In the genomic region with DNA sequence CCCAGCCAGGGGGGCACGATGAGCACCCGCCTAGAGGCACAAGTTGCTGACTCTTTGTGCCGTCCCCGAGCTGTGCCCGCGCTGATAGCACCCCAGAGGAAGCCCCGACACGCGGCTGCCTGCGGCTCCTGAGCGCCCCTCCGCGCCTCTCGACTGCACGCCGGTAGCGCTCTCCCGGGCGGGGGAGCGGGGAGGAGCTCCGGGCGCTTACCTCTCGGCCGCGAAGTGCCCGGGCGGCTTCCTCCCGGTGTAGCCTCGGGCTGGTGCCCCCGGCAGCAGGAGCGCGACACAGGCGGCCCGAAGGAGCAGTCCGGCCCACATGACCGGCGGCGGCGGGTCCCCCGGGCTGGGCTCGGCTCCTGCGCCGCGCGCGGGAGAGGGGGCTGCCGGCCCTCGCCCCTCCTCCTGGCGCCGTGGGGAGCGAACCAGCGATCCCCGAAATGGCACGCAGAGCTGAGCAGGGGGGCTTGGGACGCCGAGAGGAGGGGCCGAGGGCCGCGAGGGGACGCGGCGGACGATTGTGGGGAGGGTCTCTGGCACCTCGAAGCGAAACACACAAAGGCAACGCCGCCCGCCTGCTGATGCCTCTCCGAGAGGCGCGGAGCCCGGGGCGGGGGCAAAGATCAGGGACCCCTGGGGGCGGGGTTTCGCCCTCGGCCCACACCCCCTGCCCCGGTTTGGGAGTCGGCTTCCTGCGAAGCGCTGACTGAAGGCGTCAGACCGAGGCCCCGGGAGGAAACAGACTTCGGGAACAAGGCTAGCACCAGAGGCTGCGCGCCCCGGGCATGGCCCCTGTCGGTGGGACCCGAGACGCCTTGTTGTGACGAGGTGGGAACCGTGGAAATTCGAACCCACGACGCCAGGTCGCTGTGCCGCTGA, we compare ENCODE assay signal across 8 cellular contexts. TPM values are rescaled to one million over a fixed set of nuclear protein-coding genes. Genes with fewer than 3 reads are reported as not detected.
A peak's percentile ranks its signal among the peaks of the same experiment; 100 is the strongest.
DNase-seq lines count a peak whose midpoint lies in the region; ATAC-seq and TF ChIP-seq lines count a peak whose summit lies in the region.

A gene with protein sequence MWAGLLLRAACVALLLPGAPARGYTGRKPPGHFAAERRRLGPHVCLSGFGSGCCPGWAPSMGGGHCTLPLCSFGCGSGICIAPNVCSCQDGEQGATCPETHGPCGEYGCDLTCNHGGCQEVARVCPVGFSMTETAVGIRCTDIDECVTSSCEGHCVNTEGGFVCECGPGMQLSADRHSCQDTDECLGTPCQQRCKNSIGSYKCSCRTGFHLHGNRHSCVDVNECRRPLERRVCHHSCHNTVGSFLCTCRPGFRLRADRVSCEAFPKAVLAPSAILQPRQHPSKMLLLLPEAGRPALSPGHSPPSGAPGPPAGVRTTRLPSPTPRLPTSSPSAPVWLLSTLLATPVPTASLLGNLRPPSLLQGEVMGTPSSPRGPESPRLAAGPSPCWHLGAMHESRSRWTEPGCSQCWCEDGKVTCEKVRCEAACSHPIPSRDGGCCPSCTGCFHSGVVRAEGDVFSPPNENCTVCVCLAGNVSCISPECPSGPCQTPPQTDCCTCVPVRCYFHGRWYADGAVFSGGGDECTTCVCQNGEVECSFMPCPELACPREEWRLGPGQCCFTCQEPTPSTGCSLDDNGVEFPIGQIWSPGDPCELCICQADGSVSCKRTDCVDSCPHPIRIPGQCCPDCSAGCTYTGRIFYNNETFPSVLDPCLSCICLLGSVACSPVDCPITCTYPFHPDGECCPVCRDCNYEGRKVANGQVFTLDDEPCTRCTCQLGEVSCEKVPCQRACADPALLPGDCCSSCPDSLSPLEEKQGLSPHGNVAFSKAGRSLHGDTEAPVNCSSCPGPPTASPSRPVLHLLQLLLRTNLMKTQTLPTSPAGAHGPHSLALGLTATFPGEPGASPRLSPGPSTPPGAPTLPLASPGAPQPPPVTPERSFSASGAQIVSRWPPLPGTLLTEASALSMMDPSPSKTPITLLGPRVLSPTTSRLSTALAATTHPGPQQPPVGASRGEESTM (minus strand): TSS at position 600 of the 879 bp plus-strand sequence. CDS start 279 bp downstream, at position 321.

- H3K36me3 ChIP-seq in IMR-90 (ENCODE audit: control insufficient read depth, insufficient read depth, low read length) (peaks cover 12% of the 10 kb centered on the region), SK-N-MC (ENCODE audit: insufficient read depth, low read length) (peaks cover 6% of the 10 kb centered on the region; the same call in 1 of the 2 replicates), left ventricle myocardium inferior (peaks cover 14% of the 10 kb centered on the region), sigmoid colon (peaks cover 4 to 32% (median 6%) of the 10 kb centered on the region in 4 donors)

- peaks cover 0 to 11% of the 10 kb centered on the region in 2 experiments; a peak in 2 of 4 replicates for H3K79me1 ChIP-seq in IMR-90 (ENCODE audit: low read depth in 1 of 2, low read length in 2 of 2)

- H4K8ac ChIP-seq in IMR-90 (ENCODE audit: low read depth in 2 of 2, low read length in 2 of 2): peak within 1 kb of the TSS in 1 of 2 experiments; percentile 80; a peak in 2 of 4 replicates

- peak within 1 kb of the TSS; percentile 82 for H3K27ac Mint-ChIP-seq in activated naive CD4-positive, alpha-beta T cell treated with anti-CD3 and anti-CD28 coated beads, Interleukin-2, amount 50 U/mL, for 24 hours

- peak within 1 kb of the TSS; percentile 49 for H4K91ac ChIP-seq in IMR-90 (ENCODE audit: insufficient read depth, low read depth, low read length)

- H2BK15ac ChIP-seq in IMR-90 (ENCODE audit: low read depth, low read length): no peak within 1 kb of the TSS

- H3K9me3 ChIP-seq in IMR-90 (ENCODE audit: control insufficient read depth, insufficient read depth, low read length): no peaks in the 10 kb centered on the region
- no peaks in the 10 kb centered on the region for H3K9me3 ChIP-seq in SK-N-MC (ENCODE audit: low read depth, low read length)
- H3K9me3 ChIP-seq in left ventricle myocardium inferior (replicated peaks): no peaks in the 10 kb centered on the region
- no peaks in the 10 kb centered on the region for H3K9me3 ChIP-seq in sigmoid colon

- peak within 1 kb of the TSS; percentile 48; the same call in 1 of the 2 replicates for H3K18ac ChIP-seq in IMR-90 (ENCODE audit: low read depth, low read length)

- H3K9me1 ChIP-seq in IMR-90 (ENCODE audit: insufficient read depth, low read length): peaks cover 12% of the 10 kb centered on the region

- WGBS in IMR-90 (ENCODE audit: extremely low coverage in 2 of 2, insufficient read length in 1 of 2), 2 experiments: 9% methylated on average over 37 of the region's 97 CpGs; no CpG with 5 or more reads in 1 of the 2 experiments
- WGBS in sigmoid colon, 2 donors: 1 to 2% methylated on average over 97 of the region's 97 CpGs

- H2BK20ac ChIP-seq in IMR-90 (ENCODE audit: low read depth, low read length): no peak within 1 kb of the TSS

- POLR2A ChIA-PET in IMR-90 (lab: Charles Lee; ENCODE audit: unreplicated experiment): no interaction called here

- TF ChIP-seq EP300 in sigmoid colon (IDR thresholded peaks at IDR 0.05): no peak

- H3K4me1 Mint-ChIP-seq in activated naive CD4-positive, alpha-beta T cell treated with anti-CD3 and anti-CD28 coated beads, Interleukin-2, amount 50 U/mL, for 24 hours: peaks cover 39% of the 10 kb centered on the region

- no peak within 1 kb of the TSS for H3K56ac ChIP-seq in IMR-90 (ENCODE audit: extremely low read depth, insufficient read depth, low read length)

- TF ChIP-seq RAD21 in IMR-90 (IDR thresholded peaks at IDR 0.05; ENCODE audit: low read length): peak; percentile 28; the same call in 1 of the 2 replicates

- peak within 1 kb of the TSS; percentile 42 for H2BK120ac ChIP-seq in IMR-90 (ENCODE audit: low read depth, low read length)

- H3K27me3 ChIP-seq in IMR-90 (ENCODE audit: control insufficient read depth, insufficient read depth, low read length) (peaks cover 2% of the 10 kb centered on the region; the same call in 1 of the 2 replicates), left ventricle myocardium inferior (ENCODE audit: low read depth) (no peaks in the 10 kb centered on the region), sigmoid colon (peaks cover 6 to 42% (median 26%) of the 10 kb centered on the region in 3 donors)

- no peaks in the 10 kb centered on the region for H3K9me3 Mint-ChIP-seq in activated naive CD4-positive, alpha-beta T cell treated with anti-CD3 and anti-CD28 coated beads, Interleukin-2, amount 50 U/mL, for 24 hours

- peak within 1 kb of the TSS; percentile 81 for H3K14ac ChIP-seq in IMR-90 (replicated peaks; ENCODE audit: low read depth, low read length)

- peak within 1 kb of the TSS; percentile 90 for H3K4me3 Mint-ChIP-seq in activated naive CD4-positive, alpha-beta T cell treated with anti-CD3 and anti-CD28 coated beads, Interleukin-2, amount 50 U/mL, for 24 hours

- H3K4me3 ChIP-seq in IMR-90 (ENCODE audit: insufficient read depth, low read depth, low read length): peak within 1 kb of the TSS; percentile 48
- H3K4me3 ChIP-seq in SK-N-MC: peak within 1 kb of the TSS; percentile 93
- peak within 1 kb of the TSS; percentile 80 for H3K4me3 ChIP-seq in left ventricle myocardium inferior
- H3K4me3 ChIP-seq in sigmoid colon: peak within 1 kb of the TSS; percentile 28 to 55 (median 48)

- peak within 1 kb of the TSS; percentile 51; the same call in 1 of the 2 replicates for H2AK5ac ChIP-seq in IMR-90 (ENCODE audit: low read depth, low read length)

- in situ Hi-C loops in IMR-90 (cut with MboI; ENCODE audit: low sequenced_read_pairs): no loop called here

- peaks cover 12% of the 10 kb centered on the region for H3K36me3 Mint-ChIP-seq in activated naive CD4-positive, alpha-beta T cell treated with anti-CD3 and anti-CD28 coated beads, Interleukin-2, amount 50 U/mL, for 24 hours

- peak within 1 kb of the TSS; percentile 52 for H3K4ac ChIP-seq in IMR-90 (ENCODE audit: low read depth, low read length)

- H2BK5ac ChIP-seq in IMR-90 (ENCODE audit: low read depth, low read length, poor library complexity, severe bottlenecking): peak within 1 kb of the TSS; percentile 2

- peak within 1 kb of the TSS; percentile 21; the same call in 1 of the 2 replicates for H4K5ac ChIP-seq in IMR-90 (ENCODE audit: low read depth, low read length)

- CTCF ChIA-PET in IMR-90 (lab: Yijun Ruan, JAX): interaction anchor here (1.0 to 2.7 kb wide), 4 partner anchors 36 to 68 kb away, joined by 3 to 7 read pairs (median 6); no protein-coding TSS in a partner anchor

- H3K4me1 ChIP-seq in IMR-90 (ENCODE audit: control insufficient read depth, insufficient read depth, low read length) (peaks cover 16% of the 10 kb centered on the region), left ventricle myocardium inferior (peaks cover 47% of the 10 kb centered on the region), sigmoid colon (peaks cover 0 to 35% (median 27%) of the 10 kb centered on the region in 4 donors)

- intact Hi-C loops in IMR-90 (cut with micrococcal nuclease): loop anchor here (1.0 kb wide), 1 partner anchor 41 kb away; no protein-coding TSS in a partner anchor
- intact Hi-C loops in left ventricle myocardium inferior (cut with micrococcal nuclease): no loop called here
- intact Hi-C loops in sigmoid colon (cut with DNase I): no loop called here

- peak within 1 kb of the TSS; percentile 92 for H2AFZ ChIP-seq in IMR-90 (replicated peaks; ENCODE audit: low read length, poor library complexity)

- peak within 1 kb of the TSS; percentile 96 for H3K4me2 ChIP-seq in IMR-90 (ENCODE audit: low read depth, low read length)

- H3K9ac ChIP-seq in IMR-90 (ENCODE audit: low read depth, low read length): peak within 1 kb of the TSS; percentile 80
- peak within 1 kb of the TSS; percentile 90 for H3K9ac ChIP-seq in SK-N-MC (ENCODE audit: insufficient read length)

- peaks cover 7% of the 10 kb centered on the region for H3K27me3 Mint-ChIP-seq in activated naive CD4-positive, alpha-beta T cell treated with anti-CD3 and anti-CD28 coated beads, Interleukin-2, amount 50 U/mL, for 24 hours

- H2AK9ac ChIP-seq in IMR-90 (replicated peaks; ENCODE audit: low read depth, low read length, poor library complexity): peak within 1 kb of the TSS; percentile 98

- peak within 1 kb of the TSS; percentile 67; the same call in 1 of the 2 replicates for H3K23ac ChIP-seq in IMR-90 (ENCODE audit: low read depth, low read length)

- peak; percentile 74 for ATAC-seq in GM21390 (IDR thresholded peaks at IDR 0.05; ENCODE audit: unreplicated experiment)
- ATAC-seq in IMR-90 (ENCODE audit: low read depth): peak; percentile 71

- dilution Hi-C loops in IMR-90 (cut with HindIII; ENCODE audit: low sequenced_read_pairs, unreplicated experiment): no loop called here

- peaks cover 13% of the 10 kb centered on the region; the same call in 1 of the 2 replicates for H4K20me1 ChIP-seq in IMR-90 (ENCODE audit: insufficient read depth, low read length)

- H3K27ac ChIP-seq in IMR-90 (ENCODE audit: insufficient read depth, low read length) (peak within 1 kb of the TSS; percentile 23), SK-N-MC (peak within 1 kb of the TSS; percentile 19; the same call in 1 of the 2 replicates), left ventricle myocardium inferior (replicated peaks) (peak within 1 kb of the TSS; percentile 50), sigmoid colon (peak within 1 kb of the TSS in 2 of 4 donors; percentile 41 to 44)

- DNase-seq in DMS 273 treated with DMSO at 0.1 percent for 48 hours (lab: John Stamatoyannopoulos, UW): peak; percentile 9
- peak; percentile 41 for DNase-seq in IMR-90
- no peak for DNase-seq in SK-N-MC (ENCODE audit: low read depth, low spot score)
- peak; percentile 47 for DNase-seq in left ventricle myocardium inferior
- DNase-seq in sigmoid colon: peak; percentile 70
- no peak for DNase-seq in OCI-M2 (lab: John Stamatoyannopoulos, UW; ENCODE audit: unreplicated experiment)

- TF ChIP-seq CTCF in IMR-90 (conservative IDR thresholded peaks at IDR 0.05; ENCODE audit: low read depth, low read length) (peak; percentile 40), left ventricle myocardium inferior (IDR thresholded peaks at IDR 0.05; ENCODE audit: borderline replicate concordance) (no peak), sigmoid colon (IDR thresholded peaks at IDR 0.05) (no peak)

- no TSS peak for BruUV-seq in IMR-90 (replicated peaks; lab: Mats Ljungman, UMichigan)

- TF ChIP-seq POLR2A in IMR-90 (IDR thresholded peaks at IDR 0.05; ENCODE audit: low read depth, low read length) (no peak), sigmoid colon (IDR thresholded peaks at IDR 0.05) (no peak)

RNA-seq across cellular contexts. Expression of the gene that starts here (rescaled TPM):
- total RNA-seq in IMR-90 (2012; rRNA removed) (under 0.01 and 0.28 TPM in 2 replicates), left ventricle myocardium inferior (0.77 TPM), sigmoid colon (1 to 10 TPM in 2 of 4 donors, under 1 TPM in 2; 0.49 to 5.5 (median 0.81) TPM)
- polyA plus RNA-seq in IMR-90 (2012; rRNA removed) (1.1 and 1.7 TPM in 2 replicates), sigmoid colon (under 1 TPM in 1 of 3 donors, not detected in 2; 0.61 TPM)
- polyA plus RNA-seq in IMR-90 (2012; cell fraction: cytosol; rRNA removed): 0.37 and 0.81 TPM in 2 replicates
- polyA plus RNA-seq in IMR-90 (2012; cell fraction: nucleus; rRNA removed; ENCODE audit: low replicate concordance): 11.2 and 17.0 TPM in 2 replicates

Comparison
In these comparisons a context has a peak if more than half of its experiments do, and no peak if none do; other contexts are left out.
1. Peak in DNase-seq, H3K4me3 ChIP-seq and H3K27ac ChIP-seq in left ventricle myocardium inferior; RNA of the gene not detected or under 1 TPM.
2. DNase-seq: peak in DMS 273 treated with DMSO at 0.1 percent for 48 hours (single experiment), IMR-90 (single experiment) and sigmoid colon (single experiment); none in SK-N-MC (single experiment) and OCI-M2 (single experiment).
3. Peak in every context shown above with its lines, with median percentiles within 50 percentile points of each other: H3K4me3 ChIP-seq.